ENCODE assay signal across 10 cellular contexts in genomic region chr9:100083448-100084144, GRCh38. TPM values are rescaled to one million over a fixed set of nuclear protein-coding genes. Genes with fewer than 3 reads are reported as not detected.
DNase-seq lines count a peak whose midpoint lies in the region; ATAC-seq and TF ChIP-seq lines count a peak whose summit lies in the region.
"Had no signal": no experiment of that assay in that cellular context is flagged by ENCODE, and none has a peak within 500 bp of the region (broad histone marks: within the 10 kb centered on the region; RNA-seq: fewer than 3 reads in every experiment).

No MANE protein-coding gene starts in this region.

- H3K4me3 Mint-ChIP-seq in T-helper 17 cell, result peak overlapping the region; percentile 71

- CTCF ChIA-PET in GM10248 (lab: Yijun Ruan, JAX), result interaction anchor here (1.0 to 2.2 kb wide), 5 partner anchors 10 to 259 kb away, joined by 3 to 8 read pairs (median 3); no protein-coding TSS in a partner anchor

- H3K9me3 ChIP-seq in T-helper 17 cell (ENCODE audit: control insufficient read depth, low read length, poor library complexity, severe bottlenecking), result no peaks in the 10 kb centered on the region

- no peak for TF ChIP-seq CTCF in GM10248 (IDR thresholded peaks at IDR 0.05; ENCODE audit: control extremely low read depth, extremely low read depth, low read depth, missing control alignments)

- peaks cover 52% of the 10 kb centered on the region for H3K4me1 Mint-ChIP-seq in T-helper 17 cell

- POLR2A ChIA-PET in GM10248 (lab: Yijun Ruan, JAX), result no interaction called here

- H3K27me3 Mint-ChIP-seq in T-helper 17 cell, result no peaks in the 10 kb centered on the region

- peak; percentile 45 for ATAC-seq in GM19455 (IDR thresholded peaks at IDR 0.05; ENCODE audit: unreplicated experiment)
- peak; percentile 45 for ATAC-seq in HG03066 (IDR thresholded peaks at IDR 0.05; ENCODE audit: low read depth, unreplicated experiment)
- no peak for ATAC-seq in T-helper 17 cell

- peaks cover 2% of the 10 kb centered on the region for H3K36me3 Mint-ChIP-seq in T-helper 17 cell (ENCODE audit: low read depth)

- DNase-seq in GM10248 (ENCODE audit: extremely low spot score), result peak; percentile 29
- no peak for DNase-seq in T-helper 17 cell
- DNase-seq in NCI-H1048 (lab: John Stamatoyannopoulos, UW), result no peak
- no peak for DNase-seq in AG08395 (ENCODE audit: low spot score)
- DNase-seq in SIG-M5 treated with dmso at 0.1 percent for 504 hours (lab: John Stamatoyannopoulos, UW; ENCODE audit: unreplicated experiment), result no peak
- no peak for DNase-seq in SK-N-DZ (ENCODE audit: low spot score)
- DNase-seq: activated effector memory CD4-positive, alpha-beta T cell treated with anti-CD3 and anti-CD28 coated beads, Interleukin-2, amount 50 U/mL, for 16 hours; NCI-H2227 treated with DMSO at 0.1 percent for 48 hours had no signal

- peak overlapping the region; percentile 80 for H3K27ac Mint-ChIP-seq in T-helper 17 cell

RNA-seq across cellular contexts. Expression of gene ERP44, which starts 15.2 kb away (rescaled TPM):
- 10 to 100 TPM; 11.6 to 12.4 TPM for total RNA-seq in T-helper 17 cell
- polyA plus RNA-seq in SK-N-DZ (2014; cell fraction: cytosol; rRNA removed), result 10.3 and 12.1 TPM in 2 replicates
- 7.6 and 8.3 TPM in 2 replicates for polyA plus RNA-seq in SK-N-DZ (2014; cell fraction: nucleus; rRNA removed)

RNA-seq across cellular contexts. Expression of gene INVS, which starts 15.4 kb away (rescaled TPM):
- total RNA-seq in T-helper 17 cell, result 10 to 100 TPM; 14.6 to 16.2 TPM
- polyA plus RNA-seq in SK-N-DZ (2014; cell fraction: cytosol; rRNA removed), result 14.0 and 20.1 TPM in 2 replicates
- polyA plus RNA-seq in SK-N-DZ (2014; cell fraction: nucleus; rRNA removed), result 19.5 and 29.2 TPM in 2 replicates
